18 cellular contexts compared by ENCODE assay signal in the genomic region with DNA sequence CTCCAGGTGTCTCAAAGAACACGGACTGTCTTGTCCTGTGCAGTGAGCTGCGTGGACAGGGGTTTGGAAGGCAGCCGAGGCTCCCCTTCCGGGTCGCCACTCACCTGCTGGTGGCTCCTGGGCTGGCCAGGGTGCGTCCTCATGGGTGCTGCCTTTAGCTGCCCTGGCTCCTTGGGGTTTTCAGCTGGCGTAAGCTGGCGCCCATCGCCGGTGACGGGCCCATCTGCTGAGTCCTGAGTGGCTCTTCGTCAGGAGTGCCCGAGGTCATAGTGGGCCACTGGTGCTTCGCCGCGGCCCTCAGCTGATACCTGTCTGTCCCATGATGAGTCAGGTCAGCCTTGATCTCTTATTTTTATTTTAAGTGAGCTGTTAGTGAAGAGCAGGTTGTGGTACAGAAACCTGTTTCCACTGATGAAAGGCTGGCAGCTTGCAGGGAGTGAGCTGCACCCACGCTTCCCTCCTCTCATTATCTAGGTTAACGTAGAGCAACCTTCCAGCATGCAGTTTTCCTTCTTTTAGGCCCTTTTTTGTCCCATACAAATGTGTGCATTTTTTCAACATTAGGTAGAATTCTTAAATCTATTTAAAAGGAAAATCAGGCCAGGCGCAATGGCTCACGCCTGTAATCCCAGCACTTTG. TPM values are rescaled to one million over a fixed set of nuclear protein-coding genes. Genes with fewer than 3 reads are reported as not detected.
A peak's percentile ranks its signal among the peaks of the same experiment; 100 is the strongest.
DNase-seq lines count a peak whose midpoint lies in the region; TF ChIP-seq lines count a peak whose summit lies in the region.
"Had no signal": no experiment of that assay in that cellular context is flagged by ENCODE, and none has a peak within 500 bp of the region (broad histone marks: within the 10 kb centered on the region; RNA-seq: fewer than 3 reads in every experiment).

No MANE protein-coding gene starts in this region.

- in situ Hi-C loops in GM13976 (cut with MboI; ENCODE audit: low sequenced_read_pairs, unreplicated experiment), result no loop called here

- intact Hi-C loops in head of caudate nucleus (cut with DNase I) (no loop called here), posterior vena cava (cut with DNase I) (no loop called here)

- peak; percentile 54 for DNase-seq in Ammon's horn (ENCODE audit: low spot score)
- peak; percentile 40 for DNase-seq in GM13976 (ENCODE audit: low spot score)
- DNase-seq in head of caudate nucleus, result peak in 36 of 42 donors; percentile 15 to 92 (median 55)
- DNase-seq in posterior vena cava (ENCODE audit: low spot score), result peak; percentile 79
- no peak for DNase-seq in SKM-1 (lab: John Stamatoyannopoulos, UW; ENCODE audit: unreplicated experiment)
- DNase-seq in DMS 273 treated with DMSO at 0.1 percent for 48 hours (lab: John Stamatoyannopoulos, UW), result no peak
- no peak for DNase-seq in GDM1 (lab: John Stamatoyannopoulos, UW)
- DNase-seq: ACHN; DMS79 treated with DMSO at 0.1 percent for 48 hours; KBM-7; NCI-H1105 treated with DMSO at 0.1 percent for 48 hours; NCI-H1694; NK-92 treated with Interleukin-12 subunit alpha and Interleukin-12 subunit beta, amount 100 ng/mL, for 24 hours; SHP77 treated with DMSO at 0.1 percent for 48 hours had no signal

- no peak for TF ChIP-seq CTCF in GM13976 (IDR thresholded peaks at IDR 0.05; ENCODE audit: borderline replicate concordance, control extremely low read depth, extremely low read depth, insufficient read depth, missing control alignments)

RNA-seq across cellular contexts. Expression of gene EPN1, which starts 18.4 kb away (rescaled TPM):
- total RNA-seq in posterior vena cava, result 10 to 100 TPM; 75.5 to 76.4 TPM

RNA-seq across cellular contexts. Expression of gene U2AF2, which starts 38.6 kb away (rescaled TPM):
- total RNA-seq in posterior vena cava, result 10 to 100 TPM; 89.3 to 91.7 TPM

RNA-seq across cellular contexts. Expression of gene NLRP9, which starts 44.7 kb away (rescaled TPM):
- total RNA-seq in posterior vena cava, result not detected
- total RNA-seq: H4, HepG2, NCI-H460, OCI-LY7 had no signal

RNA-seq across cellular contexts. Expression of gene CCDC106, which starts 45.4 kb away (rescaled TPM):
- total RNA-seq in posterior vena cava, result 10 to 100 TPM in 1 of 2 donors, 1 to 10 TPM in 1; 8.6 to 13.6 TPM

RNA-seq across cellular contexts. Expression of gene ZNF581, which starts 50.0 kb away (rescaled TPM):
- 10 to 100 TPM in 1 of 2 donors, 1 to 10 TPM in 1; 8.0 to 12.0 TPM for total RNA-seq in posterior vena cava

Comparison
In these comparisons a context has a peak if more than half of its experiments do, and no peak if none do; other contexts are left out.
1. DNase-seq: peak in Ammon's horn (single experiment), GM13976 (single experiment), head of caudate nucleus (36 of 42) and posterior vena cava (single experiment); none in SKM-1 (single experiment), DMS 273 treated with DMSO at 0.1 percent for 48 hours (single experiment) and GDM1 (single experiment).